Comparison of ENCODE assay signal across 9 cellular contexts in genomic region chr20:25220021-25220730, GRCh38. TPM values are rescaled to one million over a fixed set of nuclear protein-coding genes. Genes with fewer than 3 reads are reported as not detected.
DNase-seq lines count a peak whose midpoint lies in the region; ATAC-seq and TF ChIP-seq lines count a peak whose summit lies in the region.
"Had no signal": no experiment of that assay in that cellular context is flagged by ENCODE, and none has a peak within 500 bp of the region (broad histone marks: within the 10 kb centered on the region; RNA-seq: fewer than 3 reads in every experiment).

No MANE protein-coding gene starts in this region.

- H3K9me3 ChIP-seq in upper lobe of right lung, result no peaks in the 10 kb centered on the region

- H3K4me1 ChIP-seq in upper lobe of right lung, result no peaks in the 10 kb centered on the region

- ATAC-seq in upper lobe of right lung, result no peak
- no peak for ATAC-seq in activated CD4-positive, CD25-positive, alpha-beta regulatory T cell treated with anti-CD3 and anti-CD28 coated beads, Interleukin-2, amount 50 U/mL, for 24 hours

- H3K36me3 ChIP-seq in upper lobe of right lung, result peaks cover 39% of the 10 kb centered on the region

- H3K4me3 ChIP-seq in fibroblast of villous mesenchyme (ENCODE audit: low read depth, low read length), result no peak overlapping the region
- H3K4me3 ChIP-seq in upper lobe of right lung, result no peak overlapping the region

- H3K27me3 ChIP-seq in upper lobe of right lung, result no peaks in the 10 kb centered on the region

- intact Hi-C loops in upper lobe of right lung (cut with DNase I), result no loop called here

- H3K27ac ChIP-seq in upper lobe of right lung, result no peak overlapping the region

- TF ChIP-seq CTCF in fibroblast of villous mesenchyme (IDR thresholded peaks at IDR 0.05; ENCODE audit: insufficient read depth, low read depth, low read length) (peak; percentile 33), upper lobe of right lung (IDR thresholded peaks at IDR 0.05) (peak; percentile 20)

- DNase-seq in stimulated activated CD4-positive, alpha-beta T cell treated with anti-CD3 and anti-CD28 coated beads, Interleukin-15, amount 100 ng/mL, for 24 hours, result peak; percentile 30
- no peak for DNase-seq in stimulated activated CD4-positive, alpha-beta T cell treated with anti-CD3 and anti-CD28 coated beads, Interleukin-4, amount 100 ng/mL, for 24 hours
- DNase-seq in NCI-H69 (lab: John Stamatoyannopoulos, UW), result peak; percentile 81
- DNase-seq in fibroblast of villous mesenchyme (ENCODE audit: low read depth), result no peak
- DNase-seq in upper lobe of right lung, result no peak
- no peak for DNase-seq in A172 (ENCODE audit: low spot score)
- no peak for DNase-seq in NCI-H510A treated with DMSO at 0.1 percent for 48 hours (lab: John Stamatoyannopoulos, UW)
- DNase-seq: NCI-H526 had no signal

RNA-seq across cellular contexts. Expression of gene ENTPD6, which starts 24.7 kb away (rescaled TPM):
- total RNA-seq in fibroblast of villous mesenchyme (37.7 and 38.4 TPM in 2 replicates), upper lobe of right lung (75.6 TPM)
- 62.4 and 69.7 TPM in 2 replicates for total RNA-seq in A172 (2014; rRNA removed; shearing (Covaris generic))

RNA-seq across cellular contexts. Expression of gene PYGB, which starts 27.7 kb away (rescaled TPM):
- 110 and 151 TPM in 2 replicates for total RNA-seq in fibroblast of villous mesenchyme
- 61.1 TPM for total RNA-seq in upper lobe of right lung
- 91.8 and 118 TPM in 2 replicates for total RNA-seq in A172 (2014; rRNA removed; shearing (Covaris generic))

Comparison
In these comparisons a context has a peak if more than half of its experiments do, and no peak if none do; other contexts are left out.
1. DNase-seq: peak in stimulated activated CD4-positive, alpha-beta T cell treated with anti-CD3 and anti-CD28 coated beads, Interleukin-15, amount 100 ng/mL, for 24 hours (single experiment) and NCI-H69 (single experiment); none in stimulated activated CD4-positive, alpha-beta T cell treated with anti-CD3 and anti-CD28 coated beads, Interleukin-4, amount 100 ng/mL, for 24 hours (single experiment), fibroblast of villous mesenchyme (single experiment), upper lobe of right lung (single experiment), A172 (single experiment) and NCI-H510A treated with DMSO at 0.1 percent for 48 hours (single experiment).